Comparison of ENCODE assay signal across 1 cellular context in the genomic region with DNA sequence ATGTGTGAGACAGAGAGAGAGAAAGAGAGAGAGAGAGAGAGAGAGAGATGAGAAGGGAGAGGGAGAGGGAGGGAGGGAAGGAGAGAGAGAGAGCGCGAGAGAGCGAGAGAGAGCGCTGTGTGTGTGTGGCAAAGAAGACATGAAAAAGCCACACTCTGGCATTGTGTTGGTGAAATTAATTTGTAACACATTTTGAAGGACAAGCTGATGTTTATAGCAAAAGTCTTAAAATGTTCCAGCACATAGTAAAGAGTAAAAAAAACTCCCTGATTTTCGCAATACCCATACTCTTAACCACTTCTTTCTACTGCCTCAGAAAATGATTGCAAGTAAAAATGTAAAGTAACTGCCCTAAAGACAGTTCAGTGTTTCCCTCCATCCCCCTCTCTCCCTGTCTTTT.
TF ChIP-seq lines count a peak whose summit lies in the region.

No MANE protein-coding gene starts in this region.

TF ChIP-seq in H1, 55 proteins besides CTCF, POLR2A, EP300 and RAD21:
- TF ChIP-seq TAF1 (IDR thresholded peaks at IDR 0.05; ENCODE audit: low read depth, low read length), result no peak
- TF ChIP-seq TBP (IDR thresholded peaks at IDR 0.05; ENCODE audit: low read depth, low read length), result no peak
TF ChIP-seq in H1: peak in this region for 0.
